ENCODE assay signal across 18 cellular contexts in genomic region chr16:76931186-76931585, GRCh38.
"Had no signal": no experiment of that assay in that cellular context is flagged by ENCODE, and none has a peak within 500 bp of the region (broad histone marks: within the 10 kb centered on the region; RNA-seq: fewer than 3 reads in every experiment).

No MANE protein-coding gene starts in this region.

- DNase-seq: activated CD4-positive, alpha-beta T cell treated with anti-CD3 and anti-CD28 coated beads, Interleukin-2, amount 50 U/mL, for 4 hours; activated gamma-delta T cell; activated T-cell treated with anti-CD3 and anti-CD28 coated beads, Interleukin-2, amount 50 U/mL, for 72 hours; amygdala; colonic mucosa; effector CD4-positive, alpha-beta T cell; heart left ventricle; kidney glomerular epithelial cell; mesenchymal stem cell; mucosa of descending colon; naive B cell; right lobe of liver; small intestine; stimulated activated CD4-positive, alpha-beta T cell treated with anti-CD3 and anti-CD28 coated beads, Interleukin-4, amount 100 ng/mL, for 1 hour; thyroid gland had no signal

- H3K4me3 ChIP-seq: colonic mucosa, esophagus muscularis mucosa, gastroesophageal sphincter, heart left ventricle, mucosa of descending colon, right lobe of liver, thyroid gland had no signal

- FAIRE-seq: small intestine, TTC549 had no signal
